9 cellular contexts compared by ENCODE assay signal in genomic region chr6:15062311-15063252, GRCh38.
A peak's percentile ranks its signal among the peaks of the same experiment; 100 is the strongest.
DNase-seq lines count a peak whose midpoint lies in the region; ATAC-seq, FAIRE-seq and TF ChIP-seq lines count a peak whose summit lies in the region.
"Had no signal": no experiment of that assay in that cellular context is flagged by ENCODE, and none has a peak within 500 bp of the region (broad histone marks: within the 10 kb centered on the region; RNA-seq: fewer than 3 reads in every experiment).

No MANE protein-coding gene starts in this region.

- TF ChIP-seq RAD21 in HepG2 (CRISPR knock-in tag; IDR thresholded peaks at IDR 0.05): no peak

- no peak overlapping the region for H2AFZ ChIP-seq in HepG2 (ENCODE audit: low read length)

- no peak for TF ChIP-seq EP300 in HepG2 (IDR thresholded peaks at IDR 0.05; ENCODE audit: low read depth in 2 of 2, low read length in 2 of 2)
- TF ChIP-seq EP300 in HepG2 (CRISPR knock-in tag; IDR thresholded peaks at IDR 0.05; ENCODE audit: borderline replicate concordance): no peak

- H3K4me3 ChIP-seq in HepG2 (replicated peaks in 1 of 3; ENCODE audit: insufficient read depth in 1 of 3, low read depth in 2 of 3, low read length in 3 of 3): no peak overlapping the region
- H3K4me3 ChIP-seq in right lobe of liver: no peak overlapping the region

- H3K4me2 ChIP-seq in HepG2 (ENCODE audit: low read depth, low read length): no peak overlapping the region

- intact Hi-C loops in HepG2 (cut with micrococcal nuclease; ENCODE audit: unreplicated experiment): no loop called here
- intact Hi-C loops in right lobe of liver (cut with DNase I): no loop called here

- H3K36me3 ChIP-seq in HepG2 (replicated peaks in 1 of 2; ENCODE audit: control insufficient read depth in 1 of 2, insufficient read depth in 2 of 2, low read length in 2 of 2) (no peaks in the 10 kb centered on the region), right lobe of liver (no peaks in the 10 kb centered on the region)

- DNase-seq in HepG2 (ENCODE audit: low spot score) (no peak), right lobe of liver (no peak), SIG-M5 (lab: John Stamatoyannopoulos, UW) (peak; percentile 43), foreskin keratinocyte (peak; percentile 100), cerebellar nuclear complex (lab: John Stamatoyannopoulos, UW) (no peak)
- DNase-seq: ACHN had no signal

- CTCF ChIA-PET in HepG2 (lab: Yijun Ruan, JAX; ENCODE audit: low intra/inter-chr PET ratio, low total read pairs): no interaction called here

- no peaks in the 10 kb centered on the region for H3K9me3 ChIP-seq in HepG2 (ENCODE audit: low read length)
- no peaks in the 10 kb centered on the region for H3K9me3 ChIP-seq in right lobe of liver

- no peak overlapping the region for H3K27ac ChIP-seq in HepG2 (ENCODE audit: extremely low read length, insufficient read depth, low read length)
- no peak overlapping the region for H3K27ac ChIP-seq in right lobe of liver
- H3K27ac ChIP-seq in foreskin keratinocyte: peak overlapping the region; percentile 86

- BruUV-seq in HepG2 (replicated peaks; lab: Mats Ljungman, UMichigan): no TSS peak

- POLR2A ChIA-PET in HepG2 (lab: Yijun Ruan, JAX): no interaction called here

- no peaks in the 10 kb centered on the region for H3K79me2 ChIP-seq in HepG2 (ENCODE audit: insufficient read depth, low read length)

- in situ Hi-C loops in HepG2 (cut with HindIII; ENCODE audit: extremely low pct_ligation_motif_present, low pct_unique_long_range_greater_than_20kb): no loop called here

- WGBS in HepG2 (ENCODE audit: low lambda C conversion rate): 80% methylated on average over 12 of the region's 12 CpGs
- 77% methylated on average over 11 of the region's 12 CpGs for WGBS in right lobe of liver (ENCODE audit: insufficient coverage, low coverage, low lambda C conversion rate, missing lambda C conversion rate)

- no peak overlapping the region for H3K9ac ChIP-seq in HepG2 (ENCODE audit: insufficient read depth, low read depth, low read length)

- FAIRE-seq in HepG2 (lab: Jason Lieb, UNC): no peak

- no peaks in the 10 kb centered on the region for H4K20me1 ChIP-seq in HepG2 (ENCODE audit: insufficient read depth, low read length)

- TF ChIP-seq CTCF in HepG2 (CRISPR knock-in tag; IDR thresholded peaks at IDR 0.05): no peak
- TF ChIP-seq CTCF in right lobe of liver (IDR thresholded peaks at IDR 0.05): no peak
- TF ChIP-seq CTCF in foreskin keratinocyte (conservative IDR thresholded peaks at IDR 0.05): no peak

- ATAC-seq in HepG2 (no peak), right lobe of liver (no peak), foreskin keratinocyte (peak; percentile 89), HG03439 (IDR thresholded peaks at IDR 0.05; ENCODE audit: unreplicated experiment) (no peak), HG03175 (IDR thresholded peaks at IDR 0.05; ENCODE audit: unreplicated experiment) (no peak), HG02571 (IDR thresholded peaks at IDR 0.05; ENCODE audit: unreplicated experiment) (no peak)

- TF ChIP-seq POLR2A in HepG2 (IDR thresholded peaks at IDR 0.05; ENCODE audit: insufficient read depth in 1 of 2, low read depth in 2 of 2, low read length in 2 of 2): no peak
- no peak for TF ChIP-seq POLR2A in right lobe of liver (IDR thresholded peaks at IDR 0.05)

- H3K27me3 ChIP-seq in HepG2 (ENCODE audit: control insufficient read depth in 1 of 2, insufficient read depth in 2 of 2, low read length in 2 of 2) (no peaks in the 10 kb centered on the region; a peak in 1 of 5 replicates), right lobe of liver (no peaks in the 10 kb centered on the region), foreskin keratinocyte (no peaks in the 10 kb centered on the region)

- H3K4me1 ChIP-seq in HepG2 (ENCODE audit: insufficient read depth, low read length) (no peaks in the 10 kb centered on the region), right lobe of liver (no peaks in the 10 kb centered on the region), foreskin keratinocyte (peaks cover 24% of the 10 kb centered on the region)

TF ChIP-seq in HepG2, 621 proteins besides CTCF, POLR2A, EP300 and RAD21:
- TF ChIP-seq REPIN1 (CRISPR knock-in tag; IDR thresholded peaks at IDR 0.05; ENCODE audit: borderline replicate concordance, low read depth) (no peak), RBM39 (IDR thresholded peaks at IDR 0.05; ENCODE audit: low read depth, low read length, poor library complexity, severe bottlenecking) (no peak), NR2F2 (IDR thresholded peaks at IDR 0.05; ENCODE audit: borderline replicate concordance, low read depth) (no peak), NFIB (CRISPR knock-in tag; IDR thresholded peaks at IDR 0.05; ENCODE audit: borderline replicate concordance) (no peak), CEBPG (CRISPR knock-in tag; IDR thresholded peaks at IDR 0.05) (peak; percentile 67), AGO1 (IDR thresholded peaks at IDR 0.05; ENCODE audit: low read depth, low read length, poor library complexity, severe bottlenecking) (no peak), ZNF512 (CRISPR knock-in tag; IDR thresholded peaks at IDR 0.05) (no peak), SMAD1 (CRISPR knock-in tag; IDR thresholded peaks at IDR 0.05; ENCODE audit: borderline replicate concordance, low read depth) (no peak), ATF7 (IDR thresholded peaks at IDR 0.05) (peak; percentile 69), ATF7 (CRISPR knock-in tag; IDR thresholded peaks at IDR 0.05) (no peak), CEBPB (IDR thresholded peaks at IDR 0.05; ENCODE audit: borderline replicate concordance, low read depth, low read length) (peak; percentile 94), CREB1 (IDR thresholded peaks at IDR 0.05) (peak; percentile 70), CREB1 (CRISPR knock-in tag; IDR thresholded peaks at IDR 0.05) (no peak), ZNF746 (CRISPR knock-in tag; IDR thresholded peaks at IDR 0.05) (no peak), RCOR2 (CRISPR knock-in tag; IDR thresholded peaks at IDR 0.05) (no peak), ZMYM2 (CRISPR knock-in tag; IDR thresholded peaks at IDR 0.05) (no peak), SAFB2 (CRISPR knock-in tag; IDR thresholded peaks at IDR 0.05; ENCODE audit: borderline replicate concordance, low read depth) (no peak)

Comparison
In these comparisons a context has a peak if more than half of its experiments do, and no peak if none do; other contexts are left out.
1. DNase-seq: peak in SIG-M5 (single experiment) and foreskin keratinocyte (2 of 2); none in HepG2 (single experiment), right lobe of liver (0 of 3) and cerebellar nuclear complex (0 of 2).